ENCODE assay signal across 10 cellular contexts in genomic region chr5:28896949-28897348, GRCh38.
DNase-seq lines count a peak whose midpoint lies in the region; ATAC-seq lines count a peak whose summit lies in the region.
"Had no signal": no experiment of that assay in that cellular context is flagged by ENCODE, and none has a peak within 500 bp of the region (broad histone marks: within the 10 kb centered on the region; RNA-seq: fewer than 3 reads in every experiment).

No MANE protein-coding gene starts in this region.

- DNase-seq in DMS153 (lab: John Stamatoyannopoulos, UW) (peak; percentile 47), Kasumi-1 (lab: John Stamatoyannopoulos, UW) (peak; percentile 32 to 52), SK-MEL-5 (ENCODE audit: low read depth, low spot score) (peak; percentile 49), left kidney (ENCODE audit: low read depth, low spot score) (peak; percentile 12), kidney glomerular epithelial cell (lab: John Stamatoyannopoulos, UW) (no peak), NCI-H1048 (lab: John Stamatoyannopoulos, UW) (no peak)
- DNase-seq: activated T-cell treated with anti-CD3 and anti-CD28 coated beads, Interleukin-2, amount 50 U/mL, for 4 hours; esophagus squamous epithelium; NCI-H1694 treated with DMSO at 0.1 percent for 48 hours had no signal

- ATAC-seq in GM18502 (IDR thresholded peaks at IDR 0.05; ENCODE audit: poor library complexity, unreplicated experiment) = no peak
- ATAC-seq: activated T-cell treated with anti-CD3 and anti-CD28 coated beads, Interleukin-2, amount 50 U/mL, for 4 hours had no signal

- in situ Hi-C loops in SK-MEL-5 (cut with HindIII; ENCODE audit: low pct_unique_long_range_greater_than_20kb, low sequenced_read_pairs) = no loop called here

Comparison
In these comparisons a context has a peak if more than half of its experiments do, and no peak if none do; other contexts are left out.
1. DNase-seq: peak in DMS153 (single experiment), Kasumi-1 (2 of 2), SK-MEL-5 (single experiment) and left kidney (single experiment); none in kidney glomerular epithelial cell (single experiment) and NCI-H1048 (single experiment).